ENCODE assay signal across 19 cellular contexts in the genomic region with DNA sequence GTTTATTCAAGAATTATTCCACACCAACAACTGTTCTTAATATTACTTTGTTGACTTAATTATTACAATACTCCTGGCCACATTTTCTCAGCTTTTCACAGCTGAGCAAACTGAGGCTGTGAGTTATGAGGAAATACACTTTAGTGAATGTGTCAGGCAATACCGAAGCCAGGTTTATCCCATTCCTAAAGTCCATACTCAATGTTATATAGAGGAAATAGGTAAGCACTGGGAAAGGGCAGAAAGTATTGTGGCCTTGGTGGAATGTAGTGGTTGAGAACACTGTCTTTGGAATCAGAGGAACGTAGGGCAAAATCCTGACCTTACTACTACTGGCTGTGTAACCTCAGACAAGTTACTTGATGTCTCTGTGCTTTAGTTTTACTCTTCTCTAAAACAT.
DNase-seq lines count a peak whose midpoint lies in the region; ATAC-seq, FAIRE-seq and TF ChIP-seq lines count a peak whose summit lies in the region.
"Had no signal": no experiment of that assay in that cellular context is flagged by ENCODE, and none has a peak within 500 bp of the region (broad histone marks: within the 10 kb centered on the region; RNA-seq: fewer than 3 reads in every experiment).

No MANE protein-coding gene starts in this region.

- peak overlapping the region; percentile 21 for H3K4me2 ChIP-seq in neural cell (ENCODE audit: low read length)

- no peak for ATAC-seq in GM21717 (IDR thresholded peaks at IDR 0.05; ENCODE audit: unreplicated experiment)
- no peak for ATAC-seq in GM21423 (IDR thresholded peaks at IDR 0.05; ENCODE audit: unreplicated experiment)
- ATAC-seq in GM18517 (IDR thresholded peaks at IDR 0.05; ENCODE audit: unreplicated experiment), result no peak
- ATAC-seq: K562 had no signal

- H3K27ac ChIP-seq in esophagus muscularis mucosa (replicated peaks in 1 of 4) (peak overlapping the region in 3 of 4 donors; percentile 6 to 14 (median 14)), neural cell (ENCODE audit: low read length) (peak overlapping the region; percentile 89)
- H3K27ac ChIP-seq: C4-2B, GM23248 had no signal

- H3K9me2 ChIP-seq in neural cell (ENCODE audit: insufficient read depth, low read length), result no peaks in the 10 kb centered on the region

- H3F3A ChIP-seq in neural cell (ENCODE audit: insufficient read depth, low read length, poor library complexity, severe bottlenecking), result peaks cover 31% of the 10 kb centered on the region

- H3K9me3 ChIP-seq in esophagus muscularis mucosa (no peaks in the 10 kb centered on the region), neural cell (ENCODE audit: low read length) (no peaks in the 10 kb centered on the region)

- no peak for TF ChIP-seq RAD21 in neural cell (conservative IDR thresholded peaks at IDR 0.05)

- 88% methylated on average over 2 of the region's 2 CpGs for WGBS in esophagus muscularis mucosa

- H3K27me3 ChIP-seq in esophagus muscularis mucosa (no peaks in the 10 kb centered on the region), neural cell (ENCODE audit: insufficient read depth, low read depth, low read length) (no peaks in the 10 kb centered on the region)

- peaks cover 0 to 13% (median 6%) of the 10 kb centered on the region in 4 donors for H3K4me1 ChIP-seq in esophagus muscularis mucosa

- peak overlapping the region; percentile 57 for H3K9ac ChIP-seq in neural cell (ENCODE audit: low read length)
- H3K9ac ChIP-seq: GM23248 had no signal

- TF ChIP-seq CTCF in D721Med (IDR thresholded peaks at IDR 0.05; ENCODE audit: insufficient read depth, missing control alignments) (no peak), astrocyte of the cerebellum (IDR thresholded peaks at IDR 0.05; ENCODE audit: low read depth, low read length, missing control alignments) (no peak), esophagus muscularis mucosa (IDR thresholded peaks at IDR 0.05) (no peak), neural cell (IDR thresholded peaks at IDR 0.05; ENCODE audit: poor library complexity, severe bottlenecking) (no peak)

- in situ Hi-C loops in astrocyte of the cerebellum (cut with HindIII; ENCODE audit: low sequenced_read_pairs), result no loop called here

- H4K20me1 ChIP-seq in neural cell (ENCODE audit: insufficient read depth), result no peaks in the 10 kb centered on the region

- H3K4me3 ChIP-seq in astrocyte of the cerebellum (ENCODE audit: low read depth, low read length), result no peak overlapping the region
- H3K4me3 ChIP-seq in esophagus muscularis mucosa, result no peak overlapping the region
- H3K4me3 ChIP-seq in neural cell (ENCODE audit: low read length), result peak overlapping the region; percentile 53
- H3K4me3 ChIP-seq: GM23248, K562 had no signal

- no peak overlapping the region for H2AFZ ChIP-seq in neural cell (ENCODE audit: low read depth, low read length)
- H2AFZ ChIP-seq: GM23248 had no signal

- H3K79me2 ChIP-seq in neural cell (replicated peaks; ENCODE audit: insufficient read depth, low read length), result no peaks in the 10 kb centered on the region

- no peak for TF ChIP-seq EP300 in esophagus muscularis mucosa (IDR thresholded peaks at IDR 0.05)
- TF ChIP-seq EP300 in neural cell (conservative IDR thresholded peaks at IDR 0.05; ENCODE audit: poor library complexity, severe bottlenecking), result no peak

- intact Hi-C loops in esophagus muscularis mucosa (cut with DNase I), result no loop called here

- DNase-seq in D721Med (ENCODE audit: insufficient read length, low spot score), result no peak
- DNase-seq in astrocyte of the cerebellum (ENCODE audit: low read depth), result peak; percentile 34
- no peak for DNase-seq in esophagus muscularis mucosa (ENCODE audit: extremely low spot score)
- DNase-seq in DMS114 treated with DMSO at 0.1 percent for 48 hours (lab: John Stamatoyannopoulos, UW; ENCODE audit: unreplicated experiment), result no peak
- DNase-seq: DMS53, GM23248, HFFc6, NCI-H1105 treated with DMSO at 0.1 percent for 48 hours, NCI-H187, NCI-H510A, SHP77 had no signal

- peak; percentile 41 for FAIRE-seq in D721Med (lab: Jason Lieb, UNC)
- FAIRE-seq: GM19239, K562, RCC 7860 had no signal

- peaks cover 0 to 20% (median 6%) of the 10 kb centered on the region in 4 donors for H3K36me3 ChIP-seq in esophagus muscularis mucosa
- H3K36me3 ChIP-seq in neural cell (ENCODE audit: insufficient read depth, low read length), result peaks cover 8% of the 10 kb centered on the region

- TF ChIP-seq POLR2A in esophagus muscularis mucosa (IDR thresholded peaks at IDR 0.05; ENCODE audit: low read depth), result no peak

TF ChIP-seq in neural cell, 6 proteins besides CTCF, POLR2A, EP300 and RAD21:
- TF ChIP-seq, protein P1, sequence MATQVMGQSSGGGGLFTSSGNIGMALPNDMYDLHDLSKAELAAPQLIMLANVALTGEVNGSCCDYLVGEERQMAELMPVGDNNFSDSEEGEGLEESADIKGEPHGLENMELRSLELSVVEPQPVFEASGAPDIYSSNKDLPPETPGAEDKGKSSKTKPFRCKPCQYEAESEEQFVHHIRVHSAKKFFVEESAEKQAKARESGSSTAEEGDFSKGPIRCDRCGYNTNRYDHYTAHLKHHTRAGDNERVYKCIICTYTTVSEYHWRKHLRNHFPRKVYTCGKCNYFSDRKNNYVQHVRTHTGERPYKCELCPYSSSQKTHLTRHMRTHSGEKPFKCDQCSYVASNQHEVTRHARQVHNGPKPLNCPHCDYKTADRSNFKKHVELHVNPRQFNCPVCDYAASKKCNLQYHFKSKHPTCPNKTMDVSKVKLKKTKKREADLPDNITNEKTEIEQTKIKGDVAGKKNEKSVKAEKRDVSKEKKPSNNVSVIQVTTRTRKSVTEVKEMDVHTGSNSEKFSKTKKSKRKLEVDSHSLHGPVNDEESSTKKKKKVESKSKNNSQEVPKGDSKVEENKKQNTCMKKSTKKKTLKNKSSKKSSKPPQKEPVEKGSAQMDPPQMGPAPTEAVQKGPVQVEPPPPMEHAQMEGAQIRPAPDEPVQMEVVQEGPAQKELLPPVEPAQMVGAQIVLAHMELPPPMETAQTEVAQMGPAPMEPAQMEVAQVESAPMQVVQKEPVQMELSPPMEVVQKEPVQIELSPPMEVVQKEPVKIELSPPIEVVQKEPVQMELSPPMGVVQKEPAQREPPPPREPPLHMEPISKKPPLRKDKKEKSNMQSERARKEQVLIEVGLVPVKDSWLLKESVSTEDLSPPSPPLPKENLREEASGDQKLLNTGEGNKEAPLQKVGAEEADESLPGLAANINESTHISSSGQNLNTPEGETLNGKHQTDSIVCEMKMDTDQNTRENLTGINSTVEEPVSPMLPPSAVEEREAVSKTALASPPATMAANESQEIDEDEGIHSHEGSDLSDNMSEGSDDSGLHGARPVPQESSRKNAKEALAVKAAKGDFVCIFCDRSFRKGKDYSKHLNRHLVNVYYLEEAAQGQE (IDR thresholded peaks at IDR 0.05; ENCODE audit: borderline replicate concordance), result no peak
- TF ChIP-seq POLR2AphosphoS5 (IDR thresholded peaks at IDR 0.05) (no peak), TAF1 (IDR thresholded peaks at IDR 0.05; ENCODE audit: low read depth) (no peak), MXI1 (conservative IDR thresholded peaks at IDR 0.05; ENCODE audit: poor library complexity, severe bottlenecking) (no peak), SMC3 (conservative IDR thresholded peaks at IDR 0.05; ENCODE audit: poor library complexity) (no peak), EZH2 (IDR thresholded peaks at IDR 0.05; ENCODE audit: borderline replicate concordance, insufficient read depth, low read length, poor library complexity, severe bottlenecking) (no peak)
TF ChIP-seq in neural cell: peak in this region for 0.
